ENCODE assay signal across 16 cellular contexts in the genomic region with DNA sequence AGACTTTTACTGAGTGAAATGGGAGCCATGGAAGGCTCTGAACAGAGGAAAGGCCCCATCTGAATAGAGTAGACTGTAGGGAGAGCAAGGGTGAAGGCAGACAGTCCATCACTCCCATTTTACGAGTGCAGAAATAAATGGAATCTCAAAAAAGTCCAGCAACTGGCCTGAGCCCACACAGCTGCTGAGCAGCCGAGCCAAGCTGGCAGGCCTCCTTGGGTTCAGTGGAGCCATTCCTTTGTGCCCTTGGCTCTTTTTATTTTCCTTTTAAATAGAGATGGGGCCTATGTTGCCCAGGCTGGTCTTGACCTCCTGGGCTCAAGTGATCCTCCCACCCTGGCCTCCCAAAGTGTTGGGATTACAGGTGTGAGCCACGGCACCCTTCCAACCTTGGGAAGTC. TPM values are rescaled to one million over a fixed set of nuclear protein-coding genes. Genes with fewer than 3 reads are reported as not detected.
"Had no signal": no experiment of that assay in that cellular context is flagged by ENCODE, and none has a peak within 500 bp of the region (broad histone marks: within the 10 kb centered on the region; RNA-seq: fewer than 3 reads in every experiment).

No MANE protein-coding gene starts in this region.

- H3K27me3 ChIP-seq: ovary, thyroid gland had no signal

- H3K4me3 ChIP-seq: mucosa of descending colon had no signal

- ATAC-seq: left colon; mucosa of descending colon; naive thymus-derived CD8-positive, alpha-beta T cell had no signal

- H3K4me3 Mint-ChIP-seq: activated CD4-positive, alpha-beta memory T cell treated with anti-CD3 and anti-CD28 coated beads, Interleukin-2, amount 10 ng/mL, durations not matched to agents 7 days and 5 days; dendritic cell treated with granulocyte-macrophage colony-stimulating factor and Interleukin-4, amounts not matched to agents 40 ng/mL and 50 ng/mL, for 4 days had no signal

- H3K9me3 ChIP-seq: mucosa of descending colon, ovary, stomach, thyroid gland had no signal

- H3K9me3 Mint-ChIP-seq: activated CD4-positive, alpha-beta memory T cell treated with anti-CD3 and anti-CD28 coated beads, Interleukin-2, amount 10 ng/mL, durations not matched to agents 7 days and 5 days; dendritic cell treated with granulocyte-macrophage colony-stimulating factor and Interleukin-4, amounts not matched to agents 40 ng/mL and 50 ng/mL, for 4 days had no signal

- H3K4me1 Mint-ChIP-seq: activated CD4-positive, alpha-beta memory T cell treated with anti-CD3 and anti-CD28 coated beads, Interleukin-2, amount 10 ng/mL, durations not matched to agents 7 days and 5 days had no signal

- H3K27ac ChIP-seq: ovary, thyroid gland had no signal

- H3K36me3 ChIP-seq: ovary, stomach, thyroid gland had no signal

- H3K27ac Mint-ChIP-seq: activated CD4-positive, alpha-beta memory T cell treated with anti-CD3 and anti-CD28 coated beads, Interleukin-2, amount 10 ng/mL, durations not matched to agents 7 days and 5 days; dendritic cell treated with granulocyte-macrophage colony-stimulating factor and Interleukin-4, amounts not matched to agents 40 ng/mL and 50 ng/mL, for 4 days had no signal

- DNase-seq: activated CD4-positive, alpha-beta memory T cell treated with anti-CD3 and anti-CD28 coated beads, Interleukin-2, amount 10 ng/mL, durations not matched to agents 7 days and 5 days; activated gamma-delta T cell treated with Interleukin-2 at 50 U/mL for 16 hours; activated T-cell treated with anti-CD3 and anti-CD28 coated beads, Interleukin-2, amount 50 U/mL, for 48 hours; central memory CD4-positive, alpha-beta T cell; left colon; mammary epithelial cell; mucosa of descending colon; naive thymus-derived CD8-positive, alpha-beta T cell; ovary; small intestine; stomach; T1000; thyroid gland had no signal

RNA-seq across cellular contexts. Expression of a gene that starts 1.0 kb away (rescaled TPM):
- total RNA-seq: activated CD4-positive, alpha-beta memory T cell treated with anti-CD3 and anti-CD28 coated beads, Interleukin-2, amount 10 ng/mL, durations not matched to agents 7 days and 5 days; astrocyte; naive thymus-derived CD8-positive, alpha-beta T cell had no signal

RNA-seq across cellular contexts. Expression of a gene that starts 39.3 kb away (rescaled TPM):
- total RNA-seq: activated CD4-positive, alpha-beta memory T cell treated with anti-CD3 and anti-CD28 coated beads, Interleukin-2, amount 10 ng/mL, durations not matched to agents 7 days and 5 days; astrocyte; left colon; mammary epithelial cell; mucosa of descending colon; naive thymus-derived CD8-positive, alpha-beta T cell; ovary; SK-MEL-5; stomach; thyroid gland had no signal
